ENCODE assay signal across 8 cellular contexts in the genomic region with DNA sequence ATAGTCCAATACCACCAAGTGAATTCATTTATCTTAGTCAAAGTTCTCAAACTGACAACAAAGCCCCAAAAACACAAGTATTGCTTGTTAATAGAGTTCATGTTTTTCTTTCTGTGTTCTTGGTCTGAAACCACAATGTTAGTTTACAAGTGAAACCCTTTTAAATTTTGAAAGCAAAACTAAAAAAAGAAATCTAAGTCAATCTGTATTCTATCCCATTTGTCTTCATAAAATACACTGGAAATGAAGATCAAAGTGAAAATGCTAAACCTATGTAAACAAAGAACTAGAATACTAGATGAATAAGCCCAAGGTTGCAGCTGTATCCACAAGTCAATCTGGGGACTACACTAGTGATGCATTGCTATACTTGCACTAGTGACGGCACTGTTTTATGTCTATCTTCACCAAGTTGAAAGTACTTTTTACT. TPM values are rescaled to one million over a fixed set of nuclear protein-coding genes. Genes with fewer than 3 reads are reported as not detected.
A peak's percentile ranks its signal among the peaks of the same experiment; 100 is the strongest.
DNase-seq lines count a peak whose midpoint lies in the region; ATAC-seq and TF ChIP-seq lines count a peak whose summit lies in the region.

No MANE protein-coding gene starts in this region.

- H3K36me3 Mint-ChIP-seq in activated B cell treated with CpG ODN at 0.5 μM for 24 hours (ENCODE audit: low read depth), result peaks cover 9% of the 10 kb centered on the region

- intact Hi-C loops in activated B cell treated with CpG ODN at 0.5 μM for 24 hours (cut with micrococcal nuclease), result loop anchor here (1.0 kb wide), 1 partner anchor 10 kb away; a partner anchor contains a TSS

- ATAC-seq in GM19025 (IDR thresholded peaks at IDR 0.05; ENCODE audit: low read depth, unreplicated experiment) (peak; percentile 66), HG02798 (IDR thresholded peaks at IDR 0.05; ENCODE audit: poor library complexity, unreplicated experiment) (peak; percentile 63), activated B cell treated with CpG ODN at 0.5 μM for 24 hours (ENCODE audit: low read depth) (no peak)

- no peak for TF ChIP-seq CTCF in activated B cell treated with CpG ODN at 0.5 μM for 24 hours (IDR thresholded peaks at IDR 0.05)

- POLR2A ChIA-PET in activated B cell treated with CpG ODN at 0.5 μM for 24 hours (lab: Charles Lee), result interaction anchor here (0.6 kb wide), 1 partner anchor 22 kb away, joined by 3 read pairs; no protein-coding TSS in a partner anchor

- no peaks in the 10 kb centered on the region for H3K27me3 ChIP-seq in mucosa of rectum (ENCODE audit: control insufficient read depth in 2 of 2, insufficient read depth in 2 of 2, low read length in 2 of 2)

- peak overlapping the region; percentile 57 for H3K27ac Mint-ChIP-seq in activated B cell treated with CpG ODN at 0.5 μM for 24 hours

- CTCF ChIA-PET in activated B cell treated with CpG ODN at 0.5 μM for 24 hours (lab: Charles Lee), result interaction anchor here (1.0 kb wide), 1 partner anchor 10 kb away, joined by 3 read pairs; a partner anchor contains a TSS

- H3K4me1 Mint-ChIP-seq in activated B cell treated with CpG ODN at 0.5 μM for 24 hours, result peaks cover 47% of the 10 kb centered on the region

- H3K9me3 Mint-ChIP-seq in activated B cell treated with CpG ODN at 0.5 μM for 24 hours, result no peaks in the 10 kb centered on the region

- peak overlapping the region; percentile 2 for H3K4me3 Mint-ChIP-seq in activated B cell treated with CpG ODN at 0.5 μM for 24 hours

- peaks cover 0 to 9% of the 10 kb centered on the region in 2 donors for H3K4me1 ChIP-seq in mucosa of rectum (ENCODE audit: control insufficient read depth in 2 of 2, insufficient read depth in 2 of 2, low read length in 2 of 2)

- H3K27ac ChIP-seq in mucosa of rectum (ENCODE audit: low read depth in 2 of 2, low read length in 2 of 2), result peak overlapping the region; percentile 26 to 37

- no peaks in the 10 kb centered on the region for H3K36me3 ChIP-seq in mucosa of rectum (ENCODE audit: control insufficient read depth in 2 of 2, insufficient read depth in 2 of 2, low read length in 2 of 2)

- no peaks in the 10 kb centered on the region for H3K9me3 ChIP-seq in mucosa of rectum (ENCODE audit: control insufficient read depth in 2 of 2, low read length in 2 of 2)

- H3K27me3 Mint-ChIP-seq in activated B cell treated with CpG ODN at 0.5 μM for 24 hours, result no peaks in the 10 kb centered on the region

- H3K4me3 ChIP-seq in mucosa of rectum (ENCODE audit: low read length in 2 of 2), result no peak overlapping the region

- peak overlapping the region in 1 of 2 donors; percentile 10 for H3K9ac ChIP-seq in mucosa of rectum (ENCODE audit: low read depth in 1 of 2, low read length in 2 of 2)

- DNase-seq in activated B cell treated with CpG ODN at 0.5 μM for 24 hours, result no peak
- DNase-seq in NCI-H345 (lab: John Stamatoyannopoulos, UW), result no peak
- no peak for DNase-seq in SKM-1 (lab: John Stamatoyannopoulos, UW; ENCODE audit: unreplicated experiment)
- no peak for DNase-seq in NCI-H146 (lab: John Stamatoyannopoulos, UW)
- no peak for DNase-seq in activated gamma-delta T cell (lab: John Stamatoyannopoulos, UW)

RNA-seq across cellular contexts. Expression of a gene that starts 10.4 kb away (rescaled TPM):
- total RNA-seq in activated B cell treated with CpG ODN at 0.5 μM for 24 hours, result 32.5 and 34.1 TPM in 2 replicates

RNA-seq across cellular contexts. Expression of a gene that starts 38.0 kb away (rescaled TPM):
- total RNA-seq in activated B cell treated with CpG ODN at 0.5 μM for 24 hours, result 0.49 and 1.4 TPM in 2 replicates
